ENCODE assay signal across 34 cellular contexts in genomic region chr4:158056689-158057245, GRCh38.
DNase-seq lines count a peak whose midpoint lies in the region; ATAC-seq, FAIRE-seq and TF ChIP-seq lines count a peak whose summit lies in the region.
"Had no signal": no experiment of that assay in that cellular context is flagged by ENCODE, and none has a peak within 500 bp of the region (broad histone marks: within the 10 kb centered on the region; RNA-seq: fewer than 3 reads in every experiment).

No MANE protein-coding gene starts in this region.

- peak overlapping the region in 1 of 2 experiments; percentile 39 for H2BK12ac ChIP-seq in mesenchymal stem cell (ENCODE audit: low read length in 2 of 2)

- H3K14ac ChIP-seq in mesenchymal stem cell (ENCODE audit: low read length in 2 of 2): no peak overlapping the region

- H3K9me3 Mint-ChIP-seq in MCF 10A (ENCODE audit: unreplicated experiment): no peaks in the 10 kb centered on the region
- H3K9me3 Mint-ChIP-seq: CD4-positive, alpha-beta T cell; dendritic cell treated with granulocyte-macrophage colony-stimulating factor and Interleukin-4, amounts not matched to agents 40 ng/mL and 50 ng/mL, for 4 days; stimulated activated naive B cell treated with anti-CD40 and anti-IgM and Interleukin-4, amounts not matched to agents 10 μg/mL and 1 μg/mL and 100 μg/mL, for 72 hours had no signal

- H2BK5ac ChIP-seq in mesenchymal stem cell (ENCODE audit: low read depth, low read length, poor library complexity, severe bottlenecking): no peak overlapping the region

- H3K4me3 ChIP-seq in mammary epithelial cell (replicated peaks in 1 of 3; ENCODE audit: insufficient read depth in 1 of 3, low read depth in 2 of 3, low read length in 3 of 3) (no peak overlapping the region), endothelial cell of umbilical vein (replicated peaks in 1 of 3; ENCODE audit: insufficient read depth in 1 of 3, low read depth in 1 of 3, low read length in 3 of 3) (no peak overlapping the region), mesenchymal stem cell (ENCODE audit: insufficient read depth in 1 of 2, low read depth in 1 of 2, low read length in 2 of 2) (no peak overlapping the region), uterus (no peak overlapping the region)
- H3K4me3 ChIP-seq: A549, esophagus squamous epithelium, SK-N-MC, vagina had no signal

- H3K27ac Mint-ChIP-seq in MCF 10A (ENCODE audit: low read depth, unreplicated experiment): no peak overlapping the region
- H3K27ac Mint-ChIP-seq: activated CD8-positive, alpha-beta T cell treated with anti-CD3 and anti-CD28 coated beads, Interleukin-2, amount 10 ng/mL, durations not matched to agents 7 days and 5 days; activated naive CD8-positive, alpha-beta T cell; CD4-positive, alpha-beta T cell; dendritic cell treated with granulocyte-macrophage colony-stimulating factor and Interleukin-4, amounts not matched to agents 40 ng/mL and 50 ng/mL, for 4 days; immature natural killer cell; natural killer cell treated with Interleukin-12 subunit alpha and Interleukin-12 subunit beta and Interleukin-15 and Interleukin-18, amount 100 ng/mL, for 72 hours; stimulated activated naive B cell treated with anti-CD40 and anti-IgM and Interleukin-4, amounts not matched to agents 10 μg/mL and 1 μg/mL and 100 μg/mL, for 72 hours; T-helper 17 cell had no signal

- H3K4me1 Mint-ChIP-seq in MCF 10A (ENCODE audit: insufficient read depth, unreplicated experiment): no peaks in the 10 kb centered on the region
- H3K4me1 Mint-ChIP-seq: immature natural killer cell; stimulated activated naive B cell treated with anti-CD40 and anti-IgM and Interleukin-4, amounts not matched to agents 10 μg/mL and 1 μg/mL and 100 μg/mL, for 72 hours; T-helper 17 cell had no signal

- in situ Hi-C loops in mammary epithelial cell (cut with MboI; ENCODE audit: low sequenced_read_pairs in 2 of 2): no loop called here

- H3K79me1 ChIP-seq in mesenchymal stem cell (replicated peaks; ENCODE audit: low read length, poor library complexity, severe bottlenecking): no peaks in the 10 kb centered on the region

- no peak overlapping the region for H4K91ac ChIP-seq in mesenchymal stem cell (ENCODE audit: low read length)

- TF ChIP-seq POLR2A in endothelial cell of umbilical vein (IDR thresholded peaks at IDR 0.05; ENCODE audit: low read depth, low read length) (no peak), uterus (IDR thresholded peaks at IDR 0.05) (no peak)

- no peak overlapping the region for H3K4ac ChIP-seq in mesenchymal stem cell (ENCODE audit: low read depth in 1 of 2, low read length in 2 of 2)

- H3K4me1 ChIP-seq in mammary epithelial cell (ENCODE audit: insufficient read depth, low read length): no peaks in the 10 kb centered on the region
- no peaks in the 10 kb centered on the region for H3K4me1 ChIP-seq in endothelial cell of umbilical vein (ENCODE audit: control insufficient read depth, extremely low read depth, insufficient read depth, low read length)
- no peaks in the 10 kb centered on the region for H3K4me1 ChIP-seq in mesenchymal stem cell (ENCODE audit: control insufficient read depth, insufficient read depth, low read depth, low read length)
- H3K4me1 ChIP-seq in uterus: no peaks in the 10 kb centered on the region
- H3K4me1 ChIP-seq: A549, esophagus squamous epithelium, parathyroid adenoma, vagina had no signal

- no peaks in the 10 kb centered on the region for H3K27me3 ChIP-seq in mammary epithelial cell (ENCODE audit: insufficient read depth, low read length)
- no peaks in the 10 kb centered on the region for H3K27me3 ChIP-seq in endothelial cell of umbilical vein (ENCODE audit: control insufficient read depth in 2 of 2, insufficient read depth in 2 of 2, low read length in 2 of 2)
- no peaks in the 10 kb centered on the region for H3K27me3 ChIP-seq in mesenchymal stem cell (ENCODE audit: control insufficient read depth in 1 of 2, insufficient read depth in 1 of 2, low read length in 2 of 2)
- H3K27me3 ChIP-seq in uterus: no peaks in the 10 kb centered on the region
- H3K27me3 ChIP-seq: esophagus squamous epithelium, vagina had no signal

- ATAC-seq in GM21447 (IDR thresholded peaks at IDR 0.05; ENCODE audit: unreplicated experiment): no peak
- ATAC-seq: A549; activated CD8-positive, alpha-beta T cell treated with anti-CD3 and anti-CD28 coated beads, Interleukin-2, amount 10 ng/mL, durations not matched to agents 7 days and 5 days; left lobe of liver; natural killer cell treated with Interleukin-12 subunit alpha and Interleukin-12 subunit beta and Interleukin-15 and Interleukin-18, amount 100 ng/mL, for 72 hours; stimulated activated naive B cell treated with anti-CD40 and anti-IgM and Interleukin-4, amounts not matched to agents 10 μg/mL and 1 μg/mL and 100 μg/mL, for 72 hours; T-helper 17 cell had no signal

- H3K27ac ChIP-seq in mammary epithelial cell (ENCODE audit: insufficient read depth, low read depth, low read length) (no peak overlapping the region), endothelial cell of umbilical vein (ENCODE audit: insufficient read depth, low read depth, low read length) (no peak overlapping the region), mesenchymal stem cell (ENCODE audit: low read length, poor library complexity, severe bottlenecking) (no peak overlapping the region), uterus (peak overlapping the region; percentile 31 to 84)
- H3K27ac ChIP-seq: A549, esophagus squamous epithelium, parathyroid adenoma, SK-N-MC, vagina had no signal

- intact Hi-C loops in mammary epithelial cell (cut with micrococcal nuclease) (no loop called here), MCF 10A (cut with micrococcal nuclease) (no loop called here), endothelial cell of umbilical vein (cut with micrococcal nuclease) (no loop called here), uterus (cut with DNase I; ENCODE audit: low total_unique reads) (no loop called here)

- TF ChIP-seq CTCF in mammary epithelial cell (conservative IDR thresholded peaks at IDR 0.05 in 1 of 2, IDR thresholded peaks at IDR 0.05 in 1 of 2; ENCODE audit: extremely low read depth in 1 of 2, insufficient read depth in 1 of 2, low read depth in 1 of 2, low read length in 2 of 2) (no peak), MCF 10A (IDR thresholded peaks at IDR 0.05; ENCODE audit: unreplicated experiment) (no peak), endothelial cell of umbilical vein (IDR thresholded peaks at IDR 0.05; ENCODE audit: extremely low read depth in 1 of 2, insufficient read depth in 1 of 2, low read depth in 1 of 2, low read length in 2 of 2) (no peak), uterus (IDR thresholded peaks at IDR 0.05) (no peak)

- BruUV-seq in mammary epithelial cell (replicated peaks; lab: Mats Ljungman, UMichigan) (no TSS peak), MCF 10A (replicated peaks; lab: Mats Ljungman, UMichigan) (no TSS peak), endothelial cell of umbilical vein (replicated peaks; lab: Mats Ljungman, UMichigan) (no TSS peak)

- no peak for FAIRE-seq in endothelial cell of umbilical vein (lab: Jason Lieb, UNC)
- FAIRE-seq: A549, D721Med had no signal

- peak overlapping the region in 1 of 2 experiments; percentile 15 for H3K18ac ChIP-seq in mesenchymal stem cell (ENCODE audit: low read depth in 1 of 2, low read length in 2 of 2)

- H3K36me3 Mint-ChIP-seq in MCF 10A (ENCODE audit: insufficient read depth, unreplicated experiment): peaks cover 5% of the 10 kb centered on the region
- H3K36me3 Mint-ChIP-seq: activated naive CD8-positive, alpha-beta T cell; immature natural killer cell; natural killer cell treated with Interleukin-12 subunit alpha and Interleukin-12 subunit beta and Interleukin-15 and Interleukin-18, amount 100 ng/mL, for 72 hours; stimulated activated naive B cell treated with anti-CD40 and anti-IgM and Interleukin-4, amounts not matched to agents 10 μg/mL and 1 μg/mL and 100 μg/mL, for 72 hours had no signal

- dilution Hi-C loops in mammary epithelial cell (cut with HindIII; ENCODE audit: low sequenced_read_pairs): no loop called here
- dilution Hi-C loops in endothelial cell of umbilical vein (cut with MboI; ENCODE audit: extremely low pct_ligation_motif_present, low sequenced_read_pairs): no loop called here

- H3K36me3 ChIP-seq in mammary epithelial cell (ENCODE audit: insufficient read depth, low read length) (no peaks in the 10 kb centered on the region), endothelial cell of umbilical vein (ENCODE audit: control insufficient read depth in 2 of 2, extremely low read depth in 1 of 2, insufficient read depth in 2 of 2, low read length in 2 of 2) (no peaks in the 10 kb centered on the region), mesenchymal stem cell (ENCODE audit: control insufficient read depth in 1 of 2, insufficient read depth in 2 of 2, low read depth in 1 of 2, low read length in 2 of 2) (no peaks in the 10 kb centered on the region), uterus (no peaks in the 10 kb centered on the region)
- H3K36me3 ChIP-seq: esophagus squamous epithelium, vagina had no signal

- H3K23ac ChIP-seq in mesenchymal stem cell (ENCODE audit: low read length in 2 of 2): no peak overlapping the region

- H4K8ac ChIP-seq in mesenchymal stem cell (ENCODE audit: low read length): no peak overlapping the region

- no peak overlapping the region for H2AK5ac ChIP-seq in mesenchymal stem cell (ENCODE audit: low read length, severe bottlenecking)

- H3K4me2 ChIP-seq in mammary epithelial cell (ENCODE audit: insufficient read depth, low read depth, low read length) (no peak overlapping the region), endothelial cell of umbilical vein (ENCODE audit: insufficient read depth, low read length) (no peak overlapping the region), mesenchymal stem cell (ENCODE audit: low read length, poor library complexity, severe bottlenecking) (no peak overlapping the region)
- H3K4me2 ChIP-seq: A549 had no signal

- no peaks in the 10 kb centered on the region for H3K9me1 ChIP-seq in endothelial cell of umbilical vein (replicated peaks; ENCODE audit: control insufficient read depth, extremely low read depth, insufficient read depth, low read length)

- no peak overlapping the region for H2BK120ac ChIP-seq in mesenchymal stem cell (ENCODE audit: low read depth, low read length)

- no peak overlapping the region for H2BK15ac ChIP-seq in mesenchymal stem cell (ENCODE audit: low read depth, poor library complexity, severe bottlenecking)

- H3K27me3 Mint-ChIP-seq in MCF 10A (ENCODE audit: insufficient read depth, unreplicated experiment): no peaks in the 10 kb centered on the region
- H3K27me3 Mint-ChIP-seq: activated naive CD8-positive, alpha-beta T cell; CD4-positive, alpha-beta T cell; dendritic cell treated with granulocyte-macrophage colony-stimulating factor and Interleukin-4, amounts not matched to agents 40 ng/mL and 50 ng/mL, for 4 days; natural killer cell treated with Interleukin-12 subunit alpha and Interleukin-12 subunit beta and Interleukin-15 and Interleukin-18, amount 100 ng/mL, for 72 hours; stimulated activated naive B cell treated with anti-CD40 and anti-IgM and Interleukin-4, amounts not matched to agents 10 μg/mL and 1 μg/mL and 100 μg/mL, for 72 hours; T-helper 17 cell had no signal

- H3K4me3 Mint-ChIP-seq in MCF 10A (ENCODE audit: unreplicated experiment): no peak overlapping the region
- H3K4me3 Mint-ChIP-seq: activated CD8-positive, alpha-beta T cell treated with anti-CD3 and anti-CD28 coated beads, Interleukin-2, amount 10 ng/mL, durations not matched to agents 7 days and 5 days; activated naive CD8-positive, alpha-beta T cell; CD4-positive, alpha-beta T cell; dendritic cell treated with granulocyte-macrophage colony-stimulating factor and Interleukin-4, amounts not matched to agents 40 ng/mL and 50 ng/mL, for 4 days; immature natural killer cell; natural killer cell treated with Interleukin-12 subunit alpha and Interleukin-12 subunit beta and Interleukin-15 and Interleukin-18, amount 100 ng/mL, for 72 hours; stimulated activated naive B cell treated with anti-CD40 and anti-IgM and Interleukin-4, amounts not matched to agents 10 μg/mL and 1 μg/mL and 100 μg/mL, for 72 hours; T-helper 17 cell had no signal

- H2AFZ ChIP-seq in mammary epithelial cell (ENCODE audit: low read depth, low read length): peak overlapping the region; percentile 0
- peak overlapping the region; percentile 1 for H2AFZ ChIP-seq in endothelial cell of umbilical vein (ENCODE audit: low read depth, low read length)
- H2AFZ ChIP-seq in mesenchymal stem cell (ENCODE audit: low read depth, low read length): peak overlapping the region; percentile 61
- H2AFZ ChIP-seq: parathyroid adenoma had no signal

- H4K20me1 ChIP-seq in mammary epithelial cell (ENCODE audit: insufficient read depth, low read length) (no peaks in the 10 kb centered on the region), endothelial cell of umbilical vein (replicated peaks; ENCODE audit: control insufficient read depth, extremely low read depth, insufficient read depth, low read length) (no peaks in the 10 kb centered on the region)

- DNase-seq in mammary epithelial cell (no peak), MCF 10A (ENCODE audit: unreplicated experiment) (no peak), endothelial cell of umbilical vein (ENCODE audit: low read depth, low spot score) (no peak), mesenchymal stem cell (peak; percentile 13), uterus (no peak), nucleus accumbens (lab: John Stamatoyannopoulos, UW) (no peak)
- DNase-seq in stimulated activated naive CD4-positive, alpha-beta T cell treated with Interleukin-2 at 50 U/mL for 16 hours (lab: John Stamatoyannopoulos, UW): no peak
- DNase-seq: activated CD8-positive, alpha-beta T cell treated with anti-CD3 and anti-CD28 coated beads, Interleukin-2, amount 10 ng/mL, durations not matched to agents 7 days and 5 days; activated effector memory CD4-positive, alpha-beta T cell treated with Interleukin-2 at 50 U/mL for 16 hours; AML-193; aorta; caudate nucleus; CD4-positive, alpha-beta T cell; EL; esophagus squamous epithelium; GOT3; hippocampal formation; immature natural killer cell; NCI-H1092 treated with DMSO at 0.1 percent for 48 hours; NCI-H187; NCI-H2171 treated with DMSO at 0.1 percent for 48 hours; NCI-H526 treated with DMSO at 0.1 percent for 48 hours; stimulated activated naive B cell treated with anti-CD40 and anti-IgM and Interleukin-4, amounts not matched to agents 10 μg/mL and 1 μg/mL and 100 μg/mL, for 72 hours; T-helper 17 cell had no signal

- CTCF ChIA-PET in mammary epithelial cell (lab: Charles Lee; ENCODE audit: low non-redundant PET): no interaction called here
- CTCF ChIA-PET in MCF 10A (lab: Yijun Ruan, JAX): no interaction called here
- CTCF ChIA-PET in endothelial cell of umbilical vein (lab: Charles Lee): interaction anchor here (1.2 to 4.5 kb wide), 2 partner anchors 13 to 115 kb away, joined by 4 to 21 read pairs; no protein-coding TSS in a partner anchor

- no peak overlapping the region for H3K9ac ChIP-seq in mammary epithelial cell (ENCODE audit: insufficient read depth, low read length)
- H3K9ac ChIP-seq in endothelial cell of umbilical vein (replicated peaks; ENCODE audit: extremely low read depth, insufficient read depth, low read length): no peak overlapping the region
- H3K9ac ChIP-seq in mesenchymal stem cell (ENCODE audit: low read length): no peak overlapping the region
- H3K9ac ChIP-seq: parathyroid adenoma had no signal

- POLR2A ChIA-PET in MCF 10A (lab: Yijun Ruan, JAX) (no interaction called here), endothelial cell of umbilical vein (lab: Charles Lee) (interaction anchor here (0.6 kb wide), 1 partner anchor 1399 kb away, joined by 7 read pairs; no protein-coding TSS in a partner anchor)

- H3K9me3 ChIP-seq in mammary epithelial cell (replicated peaks; ENCODE audit: insufficient read depth, low read length) (no peaks in the 10 kb centered on the region), endothelial cell of umbilical vein (replicated peaks; ENCODE audit: control insufficient read depth, insufficient read depth, low read length) (no peaks in the 10 kb centered on the region), mesenchymal stem cell (ENCODE audit: control insufficient read depth, low read length) (no peaks in the 10 kb centered on the region), uterus (no peaks in the 10 kb centered on the region)
- H3K9me3 ChIP-seq: A549, esophagus squamous epithelium, vagina had no signal

- H3K79me2 ChIP-seq in mammary epithelial cell (ENCODE audit: insufficient read depth, low read length) (no peaks in the 10 kb centered on the region), endothelial cell of umbilical vein (ENCODE audit: control insufficient read depth, insufficient read depth, low read length) (no peaks in the 10 kb centered on the region)
- H3K79me2 ChIP-seq: parathyroid adenoma had no signal

Comparison
In these comparisons a context has a peak if more than half of its experiments do, and no peak if none do; other contexts are left out.
1. H2AFZ ChIP-seq: peak in every context shown above with its lines; median percentile 61 in mesenchymal stem cell; 1 in endothelial cell of umbilical vein; 0 in mammary epithelial cell.
2. H3K27ac ChIP-seq: peak in uterus (2 of 2); none in mammary epithelial cell (single experiment), endothelial cell of umbilical vein (single experiment) and mesenchymal stem cell (single experiment).